In genomic region chr14:75783602-75784313, GRCh38 we compare ENCODE assay signal across 24 cellular contexts.
"Had no signal": no experiment of that assay in that cellular context is flagged by ENCODE, and none has a peak within 500 bp of the region (broad histone marks: within the 10 kb centered on the region; RNA-seq: fewer than 3 reads in every experiment).

No MANE protein-coding gene starts in this region.

- H3K4me1 ChIP-seq: esophagus squamous epithelium, parathyroid adenoma, upper lobe of right lung had no signal

- H3K27me3 Mint-ChIP-seq: activated CD4-positive, alpha-beta memory T cell treated with anti-CD3 and anti-CD28 coated beads, Interleukin-2, amount 10 ng/mL, durations not matched to agents 7 days and 5 days; activated CD4-positive, alpha-beta T cell treated with anti-CD3 and anti-CD28 coated beads, Interleukin-2, amount 10 ng/mL, durations not matched to agents 24 days and 14 days; activated naive CD8-positive, alpha-beta T cell treated with anti-CD3 and anti-CD28 coated beads, Interleukin-2, amount 50 U/mL, for 24 hours; central memory CD8-positive, alpha-beta T cell; effector memory CD8-positive, alpha-beta T cell had no signal

- H3K4me3 ChIP-seq: esophagus squamous epithelium, upper lobe of right lung had no signal

- H3K27ac Mint-ChIP-seq: activated CD4-positive, alpha-beta memory T cell treated with anti-CD3 and anti-CD28 coated beads, Interleukin-2, amount 10 ng/mL, durations not matched to agents 7 days and 5 days; activated naive CD8-positive, alpha-beta T cell treated with anti-CD3 and anti-CD28 coated beads, Interleukin-2, amount 50 U/mL, for 24 hours; activated T-cell treated with anti-CD3 and anti-CD28 coated beads, Interleukin-2, amount 50 U/mL, for 72 hours; effector memory CD8-positive, alpha-beta T cell; nephron had no signal

- H3K9me3 ChIP-seq: esophagus squamous epithelium, upper lobe of right lung had no signal

- H3K27ac ChIP-seq: esophagus squamous epithelium, parathyroid adenoma, upper lobe of right lung, VCaP had no signal

- H3K9me3 Mint-ChIP-seq: activated CD4-positive, alpha-beta memory T cell treated with anti-CD3 and anti-CD28 coated beads, Interleukin-2, amount 10 ng/mL, durations not matched to agents 7 days and 5 days; activated CD4-positive, alpha-beta T cell treated with anti-CD3 and anti-CD28 coated beads, Interleukin-2, amount 10 ng/mL, durations not matched to agents 24 days and 14 days; activated T-cell treated with anti-CD3 and anti-CD28 coated beads, Interleukin-2, amount 50 U/mL, for 72 hours; central memory CD8-positive, alpha-beta T cell; effector memory CD8-positive, alpha-beta T cell had no signal

- H3K9ac ChIP-seq: parathyroid adenoma, SK-N-SH had no signal

- H3K4me3 Mint-ChIP-seq: activated CD4-positive, alpha-beta memory T cell treated with anti-CD3 and anti-CD28 coated beads, Interleukin-2, amount 10 ng/mL, durations not matched to agents 7 days and 5 days; activated CD4-positive, alpha-beta T cell treated with anti-CD3 and anti-CD28 coated beads, Interleukin-2, amount 10 ng/mL, durations not matched to agents 24 days and 14 days; activated naive CD8-positive, alpha-beta T cell treated with anti-CD3 and anti-CD28 coated beads, Interleukin-2, amount 50 U/mL, for 24 hours; activated T-cell treated with anti-CD3 and anti-CD28 coated beads, Interleukin-2, amount 50 U/mL, for 72 hours; brain; central memory CD8-positive, alpha-beta T cell; effector memory CD8-positive, alpha-beta T cell; nephron had no signal

- DNase-seq: activated CD4-positive, alpha-beta memory T cell treated with anti-CD3 and anti-CD28 coated beads, Interleukin-2, amount 10 ng/mL, durations not matched to agents 7 days and 5 days; activated CD4-positive, alpha-beta T cell treated with anti-CD3 and anti-CD28 coated beads, Interleukin-2, amount 10 ng/mL, durations not matched to agents 24 days and 14 days; activated effector memory CD4-positive, alpha-beta T cell treated with anti-CD3 and anti-CD28 coated beads, Interleukin-2, amount 50 U/mL, for 16 hours; activated naive CD4-positive, alpha-beta T cell treated with anti-CD3 and anti-CD28 coated beads, Interleukin-2, amount 50 U/mL, for 16 hours; activated naive CD8-positive, alpha-beta T cell treated with anti-CD3 and anti-CD28 coated beads, Interleukin-2, amount 50 U/mL, for 24 hours; activated T-cell treated with anti-CD3 and anti-CD28 coated beads, Interleukin-2, amount 50 U/mL, for 72 hours; effector memory CD8-positive, alpha-beta T cell; esophagus squamous epithelium; mammary epithelial cell; midbrain; nucleus accumbens; SK-N-SH; stimulated activated CD4-positive, alpha-beta T cell treated with anti-CD3 and anti-CD28 coated beads, Interleukin-4, amount 100 ng/mL, for 24 hours; stimulated activated naive CD8-positive, alpha-beta T cell treated with anti-CD3 and anti-CD28 coated beads, Interleukin-15, Interleukin-2, amounts not matched to agents 100 U/mL and 50 U/mL, for 24 hours; upper lobe of right lung had no signal

- H3K27me3 ChIP-seq: esophagus squamous epithelium, upper lobe of right lung had no signal

- H3K4me1 Mint-ChIP-seq: activated CD4-positive, alpha-beta memory T cell treated with anti-CD3 and anti-CD28 coated beads, Interleukin-2, amount 10 ng/mL, durations not matched to agents 7 days and 5 days; activated CD4-positive, alpha-beta T cell treated with anti-CD3 and anti-CD28 coated beads, Interleukin-2, amount 10 ng/mL, durations not matched to agents 24 days and 14 days; activated naive CD8-positive, alpha-beta T cell treated with anti-CD3 and anti-CD28 coated beads, Interleukin-2, amount 50 U/mL, for 24 hours; brain; central memory CD8-positive, alpha-beta T cell; nephron had no signal

- ATAC-seq: activated CD4-positive, CD25-positive, alpha-beta regulatory T cell treated with anti-CD3 and anti-CD28 coated beads, Interleukin-2, amount 50 U/mL, for 24 hours; activated naive CD8-positive, alpha-beta T cell treated with anti-CD3 and anti-CD28 coated beads, Interleukin-2, amount 50 U/mL, for 24 hours; activated T-cell treated with anti-CD3 and anti-CD28 coated beads, Interleukin-2, amount 50 U/mL, for 72 hours; effector memory CD8-positive, alpha-beta T cell; left lobe of liver; stimulated activated naive CD8-positive, alpha-beta T cell treated with anti-CD3 and anti-CD28 coated beads, Interleukin-15, Interleukin-2, amounts not matched to agents 100 U/mL and 50 U/mL, for 24 hours; upper lobe of right lung had no signal

- FAIRE-seq: colon, keratinocyte had no signal
